In the genomic region with DNA sequence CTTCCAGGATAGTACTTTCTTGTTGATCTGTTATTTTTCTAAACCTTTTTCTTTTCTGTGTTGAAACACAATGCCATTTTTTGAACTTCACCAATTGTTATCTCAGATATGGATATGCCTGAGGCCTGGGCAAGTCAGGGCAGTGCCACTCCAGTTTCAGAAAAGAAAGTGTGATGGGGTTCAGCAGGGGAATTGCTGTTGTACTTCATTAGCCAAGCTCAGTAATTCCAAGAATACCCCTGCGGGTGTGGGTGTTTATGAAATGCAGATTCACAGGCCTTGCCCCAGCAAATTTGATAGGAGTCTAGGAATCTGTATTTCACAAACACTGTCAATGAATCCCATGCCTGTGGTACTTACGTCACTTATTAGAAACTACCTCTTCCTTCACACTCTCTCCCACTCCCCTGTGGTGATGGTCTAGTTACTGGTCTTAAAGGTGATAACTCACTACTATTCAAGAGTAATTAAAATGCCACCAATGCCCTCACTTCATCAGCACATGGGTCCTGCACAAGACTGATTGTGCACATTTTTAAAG, we compare ENCODE assay signal across 15 cellular contexts.
"Had no signal": no experiment of that assay in that cellular context is flagged by ENCODE, and none has a peak within 500 bp of the region (broad histone marks: within the 10 kb centered on the region; RNA-seq: fewer than 3 reads in every experiment).

No MANE protein-coding gene starts in this region.

- H3K4me3 ChIP-seq: neural progenitor cell, ovary, suprapubic skin had no signal

- ATAC-seq: activated CD4-positive, CD25-positive, alpha-beta regulatory T cell treated with anti-CD3 and anti-CD28 coated beads, Interleukin-2, amount 50 U/mL, for 24 hours; activated naive CD4-positive, alpha-beta T cell treated with anti-CD3 and anti-CD28 coated beads, Interleukin-2, amount 50 U/mL, for 72 hours; left lobe of liver had no signal

- H3K27me3 ChIP-seq: brain microvascular endothelial cell, neural progenitor cell, ovary, suprapubic skin had no signal

- H3K4me3 Mint-ChIP-seq: neural progenitor cell; T-helper 2 cell treated with Interferon-gamma antibody and Interleukin-4, amounts not matched to agents 5 μg/mL and 100 μg/mL, for 36 hours had no signal

- H3K9me3 Mint-ChIP-seq: activated naive CD4-positive, alpha-beta T cell treated with anti-CD3 and anti-CD28 coated beads, Interleukin-2, amount 50 U/mL, for 72 hours; neural progenitor cell; T-helper 2 cell treated with Interferon-gamma antibody and Interleukin-4, amounts not matched to agents 5 μg/mL and 100 μg/mL, for 36 hours had no signal

- DNase-seq: activated effector memory CD4-positive, alpha-beta T cell treated with Interleukin-2 at 50 U/mL for 16 hours; activated T-cell treated with anti-CD3 and anti-CD28 coated beads, Interleukin-2, amount 50 U/mL, for 1 hour; amniotic stem cell; brain microvascular endothelial cell; dermis blood vessel endothelial cell; head of caudate nucleus; mesendoderm; ovary; stimulated activated naive CD4-positive, alpha-beta T cell had no signal

- H3K36me3 ChIP-seq: brain microvascular endothelial cell, neural progenitor cell, ovary, suprapubic skin had no signal

- H3K27ac ChIP-seq: brain microvascular endothelial cell, neural progenitor cell, ovary, suprapubic skin had no signal

- H3K9me3 ChIP-seq: ovary, suprapubic skin had no signal

- H3K36me3 Mint-ChIP-seq: activated naive CD4-positive, alpha-beta T cell treated with anti-CD3 and anti-CD28 coated beads, Interleukin-2, amount 50 U/mL, for 72 hours; neural progenitor cell had no signal

- H3K27ac Mint-ChIP-seq: activated naive CD4-positive, alpha-beta T cell treated with anti-CD3 and anti-CD28 coated beads, Interleukin-2, amount 50 U/mL, for 72 hours; neural progenitor cell; T-helper 2 cell treated with Interferon-gamma antibody and Interleukin-4, amounts not matched to agents 5 μg/mL and 100 μg/mL, for 36 hours had no signal
